Comparison of ENCODE assay signal across 9 cellular contexts in the genomic region with DNA sequence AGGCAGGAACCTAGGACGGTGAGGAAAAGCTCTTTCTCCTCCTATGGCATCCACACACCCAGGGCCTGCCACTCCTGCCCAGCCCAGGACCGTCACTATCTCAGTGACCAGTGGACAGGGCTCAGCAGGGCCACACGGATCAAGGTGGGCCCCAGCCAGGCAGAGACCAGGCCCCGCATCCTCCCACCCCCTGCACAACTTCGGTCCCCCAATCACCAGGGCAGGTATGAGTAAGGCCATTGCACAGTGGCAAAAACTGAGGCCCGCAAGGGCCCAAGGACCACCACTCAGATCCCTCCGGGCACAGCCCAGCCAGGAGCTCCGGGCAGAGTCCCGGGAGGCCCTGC. TPM values are rescaled to one million over a fixed set of nuclear protein-coding genes. Genes with fewer than 3 reads are reported as not detected.
A peak's percentile ranks its signal among the peaks of the same experiment; 100 is the strongest.
DNase-seq lines count a peak whose midpoint lies in the region; ATAC-seq and TF ChIP-seq lines count a peak whose summit lies in the region.
"Had no signal": no experiment of that assay in that cellular context is flagged by ENCODE, and none has a peak within 500 bp of the region (broad histone marks: within the 10 kb centered on the region; RNA-seq: fewer than 3 reads in every experiment).

No MANE protein-coding gene starts in this region.

- POLR2A ChIA-PET in naive thymus-derived CD8-positive, alpha-beta T cell (lab: Charles Lee): interaction anchor here (1.4 to 1.6 kb wide), 2 partner anchors 15 to 394 kb away, joined by 3 to 7 read pairs; no protein-coding TSS in a partner anchor

- intact Hi-C loops in natural killer cell (cut with micrococcal nuclease) (no loop called here), aorta (cut with DNase I) (loop anchor here (5.0 to 10.0 kb wide), 5 partner anchors 121 to 804 kb away; partner anchors contain the start of gene CHST15 (in 1 of the 2))

- H3K4me3 ChIP-seq in epithelial cell of proximal tubule (ENCODE audit: low read depth, low read length) (peak overlapping the region; percentile 65), aorta (ENCODE audit: low read length in 2 of 2) (no peak overlapping the region)

- 89% methylated on average over 9 of the region's 9 CpGs for whole genome bisulfite sequencing in aorta, 2 donors

- peaks cover 0 to 3% of the 10 kb centered on the region in 2 donors for H3K4me1 ChIP-seq in aorta (ENCODE audit: control insufficient read depth in 1 of 2, insufficient read depth in 2 of 2, low read length in 2 of 2)

- no peaks in the 10 kb centered on the region for H3K9me3 Mint-ChIP-seq in natural killer cell
- no peaks in the 10 kb centered on the region for H3K9me3 Mint-ChIP-seq in natural killer cell treated with Interleukin-12 subunit alpha and Interleukin-12 subunit beta and Interleukin-15 and Interleukin-18, amount 100 ng/mL, for 72 hours
- no peaks in the 10 kb centered on the region for H3K9me3 Mint-ChIP-seq in naive thymus-derived CD8-positive, alpha-beta T cell

- H3K27me3 ChIP-seq in aorta (ENCODE audit: control insufficient read depth in 1 of 2, insufficient read depth in 2 of 2, low read length in 1 of 2): no peaks in the 10 kb centered on the region

- TF ChIP-seq CTCF in natural killer cell (IDR thresholded peaks at IDR 0.05): no peak
- TF ChIP-seq CTCF in epithelial cell of proximal tubule (conservative IDR thresholded peaks at IDR 0.05; ENCODE audit: low read depth, low read length): no peak

- H3K27ac Mint-ChIP-seq in natural killer cell: no peak overlapping the region
- H3K27ac Mint-ChIP-seq in natural killer cell treated with Interleukin-12 subunit alpha and Interleukin-12 subunit beta and Interleukin-15 and Interleukin-18, amount 100 ng/mL, for 72 hours: no peak overlapping the region
- H3K27ac Mint-ChIP-seq in naive thymus-derived CD8-positive, alpha-beta T cell: peak overlapping the region in 2 of 10 donors; percentile 36 to 48

- peak overlapping the region; percentile 35 for H3K4me3 Mint-ChIP-seq in natural killer cell
- no peak overlapping the region for H3K4me3 Mint-ChIP-seq in natural killer cell treated with Interleukin-12 subunit alpha and Interleukin-12 subunit beta and Interleukin-15 and Interleukin-18, amount 100 ng/mL, for 72 hours
- peak overlapping the region; percentile 22 to 71 (median 56) for H3K4me3 Mint-ChIP-seq in naive thymus-derived CD8-positive, alpha-beta T cell

- ATAC-seq in natural killer cell (no peak), aorta (ENCODE audit: low FRiP score) (peak; percentile 9), HG03342 (IDR thresholded peaks at IDR 0.05; ENCODE audit: unreplicated experiment) (no peak)
- no peak for ATAC-seq in natural killer cell treated with Interleukin-12 subunit alpha and Interleukin-12 subunit beta and Interleukin-15 and Interleukin-18, amount 100 ng/mL, for 72 hours
- no peak for ATAC-seq in naive thymus-derived CD8-positive, alpha-beta T cell

- no peaks in the 10 kb centered on the region for H3K9me3 ChIP-seq in aorta (ENCODE audit: control insufficient read depth, low read length)

- H3K27ac ChIP-seq in aorta (ENCODE audit: low read depth in 1 of 2, low read length in 2 of 2): no peak overlapping the region

- H3K27me3 Mint-ChIP-seq in natural killer cell (ENCODE audit: low read depth in 2 of 2): peaks cover 6 to 11% of the 10 kb centered on the region in 2 donors
- peaks cover 0 to 7% of the 10 kb centered on the region in 2 donors for H3K27me3 Mint-ChIP-seq in natural killer cell treated with Interleukin-12 subunit alpha and Interleukin-12 subunit beta and Interleukin-15 and Interleukin-18, amount 100 ng/mL, for 72 hours
- peaks cover 4 to 17% (median 10%) of the 10 kb centered on the region in 5 donors for H3K27me3 Mint-ChIP-seq in naive thymus-derived CD8-positive, alpha-beta T cell

- H3K4me1 Mint-ChIP-seq in natural killer cell: no peaks in the 10 kb centered on the region
- H3K4me1 Mint-ChIP-seq in natural killer cell treated with Interleukin-12 subunit alpha and Interleukin-12 subunit beta and Interleukin-15 and Interleukin-18, amount 100 ng/mL, for 72 hours (ENCODE audit: low read depth in 2 of 2): no peaks in the 10 kb centered on the region
- peaks cover 0 to 4% (median 2%) of the 10 kb centered on the region in 4 donors for H3K4me1 Mint-ChIP-seq in naive thymus-derived CD8-positive, alpha-beta T cell

- H3K36me3 Mint-ChIP-seq in natural killer cell: no peaks in the 10 kb centered on the region
- H3K36me3 Mint-ChIP-seq in natural killer cell treated with Interleukin-12 subunit alpha and Interleukin-12 subunit beta and Interleukin-15 and Interleukin-18, amount 100 ng/mL, for 72 hours: no peaks in the 10 kb centered on the region
- no peaks in the 10 kb centered on the region for H3K36me3 Mint-ChIP-seq in naive thymus-derived CD8-positive, alpha-beta T cell
- H3K36me3 Mint-ChIP-seq: CD14-positive monocyte had no signal

- H3K36me3 ChIP-seq in aorta (ENCODE audit: control insufficient read depth in 1 of 2, insufficient read depth in 2 of 2, low read length in 1 of 2): no peaks in the 10 kb centered on the region

- DNase-seq in natural killer cell: no peak
- no peak for DNase-seq in natural killer cell treated with Interleukin-12 subunit alpha and Interleukin-12 subunit beta and Interleukin-15 and Interleukin-18, amount 100 ng/mL, for 72 hours (ENCODE audit: low spot score)
- DNase-seq in epithelial cell of proximal tubule (ENCODE audit: low read depth): no peak
- peak in 1 of 10 donors; percentile 10 for DNase-seq in naive thymus-derived CD8-positive, alpha-beta T cell
- DNase-seq in aorta: no peak
- no peak for DNase-seq in COR-L47 (lab: John Stamatoyannopoulos, UW)
- no peak for DNase-seq in NCI-H1092 treated with DMSO at 0.1 percent for 48 hours (lab: John Stamatoyannopoulos, UW)

RNA-seq across cellular contexts. Expression of gene OAT, which starts 30.3 kb away (rescaled TPM):
- 10 to 100 TPM; 35.8 to 60.9 (median 48.4) TPM for total RNA-seq in natural killer cell
- total RNA-seq in natural killer cell treated with Interleukin-12 subunit alpha and Interleukin-12 subunit beta and Interleukin-15 and Interleukin-18, amount 100 ng/mL, for 72 hours: 10 to 100 TPM; 33.4 to 37.5 TPM
- total RNA-seq in epithelial cell of proximal tubule: 50.9 and 85.7 TPM in 2 replicates
- 10 to 100 TPM; 47.1 to 47.2 TPM for total RNA-seq in naive thymus-derived CD8-positive, alpha-beta T cell
- polyA plus RNA-seq in naive thymus-derived CD8-positive, alpha-beta T cell: 10 to 100 TPM; 67.9 to 91.5 (median 81.1) TPM
- total RNA-seq in aorta: 100 to 1,000 TPM; 105 to 113 TPM
- polyA plus RNA-seq in aorta: 100 to 1,000 TPM; 114 to 235 TPM
